Comparison of ENCODE assay signal across 20 cellular contexts in the genomic region with DNA sequence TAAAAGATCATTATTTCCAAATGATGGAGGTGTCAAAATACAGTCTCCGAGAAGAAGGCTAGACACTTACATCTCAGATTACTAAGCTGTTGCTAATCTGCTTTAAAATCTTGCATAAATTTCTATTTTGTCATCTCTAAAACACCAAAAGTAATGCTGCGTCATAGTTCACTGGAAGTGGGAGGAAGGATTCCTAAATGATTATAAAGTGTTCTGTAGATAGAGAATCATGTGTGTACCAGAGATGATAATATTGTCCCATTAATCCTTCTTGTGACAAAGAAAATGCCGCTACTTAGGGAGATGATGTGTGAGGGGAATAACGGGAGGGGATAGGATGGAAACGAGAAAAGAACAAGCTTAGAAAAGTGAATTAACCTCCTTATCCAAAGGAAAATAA.
A peak's percentile ranks its signal among the peaks of the same experiment; 100 is the strongest.
DNase-seq lines count a peak whose midpoint lies in the region; ATAC-seq, FAIRE-seq and TF ChIP-seq lines count a peak whose summit lies in the region.
"Had no signal": no experiment of that assay in that cellular context is flagged by ENCODE, and none has a peak within 500 bp of the region (broad histone marks: within the 10 kb centered on the region; RNA-seq: fewer than 3 reads in every experiment).

No MANE protein-coding gene starts in this region.

- no peaks in the 10 kb centered on the region for H3K9me1 ChIP-seq in K562 (ENCODE audit: control insufficient read depth, insufficient read depth, low read length)

- H2AFZ ChIP-seq in GM23338: peak overlapping the region; percentile 8; the same call in 1 of the 2 replicates
- H2AFZ ChIP-seq in K562 (ENCODE audit: low read depth, low read length): peak overlapping the region; percentile 24; the same call in 1 of the 2 replicates

- no peak for ATAC-seq in GM23338
- no peak for ATAC-seq in K562
- ATAC-seq in stimulated activated naive CD8-positive, alpha-beta T cell treated with anti-CD3 and anti-CD28 coated beads, Interleukin-15, amount 100 ng/mL, for 72 hours: no peak
- ATAC-seq: GM12878 had no signal

- no peaks in the 10 kb centered on the region for H3K4me1 Mint-ChIP-seq in GM23338
- no peaks in the 10 kb centered on the region for H3K4me1 Mint-ChIP-seq in stimulated activated naive CD8-positive, alpha-beta T cell treated with anti-CD3 and anti-CD28 coated beads, Interleukin-15, amount 100 ng/mL, for 72 hours
- H3K4me1 Mint-ChIP-seq: B cell had no signal

- H3F3A ChIP-seq in GM23338 (replicated peaks; ENCODE audit: low read depth): no peaks in the 10 kb centered on the region

- H3K27ac ChIP-seq in GM23338 (ENCODE audit: low read depth) (no peak overlapping the region), K562 (ENCODE audit: extremely low read depth, low read depth, low read length) (no peak overlapping the region)
- H3K27ac ChIP-seq: BLaER1, C4-2B had no signal

- H3K4me2 ChIP-seq in GM23338: no peak overlapping the region
- no peak overlapping the region; the same call in 1 of the 2 replicates for H3K4me2 ChIP-seq in K562 (ENCODE audit: insufficient read depth, low read length)
- H3K4me2 ChIP-seq: BLaER1 had no signal

- H3K36me3 ChIP-seq in GM23338 (ENCODE audit: insufficient read depth) (no peaks in the 10 kb centered on the region), K562 (ENCODE audit: control insufficient read depth, insufficient read depth, low read length) (no peaks in the 10 kb centered on the region)
- H3K36me3 ChIP-seq: BLaER1 had no signal

- 0 out of 2 replicates have a peak, but pooled peaks cover 3% of the 10 kb centered on the region for H3K9me2 ChIP-seq in GM23338 (ENCODE audit: insufficient read depth)

- DNase-seq in ELR (ENCODE audit: low read depth) (peak; percentile 3), GM23338 (ENCODE audit: low spot score) (no peak), RKO (ENCODE audit: low spot score) (peak; percentile 2), K562 (ENCODE audit: extremely low read depth in 1 of 4, low spot score in 3 of 4) (peak in 2 of 4 experiments; percentile 10 to 41), occipital lobe (lab: John Stamatoyannopoulos, UW) (no peak), LoVo (ENCODE audit: low spot score) (no peak), CD1c-positive myeloid dendritic cell (ENCODE audit: extremely low spot score) (no peak)
- DNase-seq in stimulated activated naive CD8-positive, alpha-beta T cell treated with anti-CD3 and anti-CD28 coated beads, Interleukin-15, amount 100 ng/mL, for 72 hours: no peak
- DNase-seq: Caco-2; CD4-positive, alpha-beta T cell; DMS153; DND-41; GDM1; H7; HCEC 1CT had no signal

- no peak for TF ChIP-seq RAD21 in K562 (CRISPR knock-in tag; conservative IDR thresholded peaks at IDR 0.05 in 1 of 2, IDR thresholded peaks at IDR 0.05 in 1 of 2)

- no peaks in the 10 kb centered on the region for H3K27me3 ChIP-seq in GM23338 (ENCODE audit: insufficient read depth)
- H3K27me3 ChIP-seq in K562 (ENCODE audit: control insufficient read depth in 2 of 2, insufficient read depth in 2 of 2, low read length in 2 of 2): no peaks in the 10 kb centered on the region
- H3K27me3 ChIP-seq: BLaER1 had no signal

- no peak for FAIRE-seq in K562 (lab: Jason Lieb, UNC)
- FAIRE-seq: GM12878, H1 had no signal

- TF ChIP-seq CTCF in GM23338 (conservative IDR thresholded peaks at IDR 0.05; ENCODE audit: low read depth in 2 of 2): no peak
- TF ChIP-seq CTCF in K562 (IDR thresholded peaks at IDR 0.05 in 2 of 3, conservative IDR thresholded peaks at IDR 0.05 in 1 of 3; ENCODE audit: insufficient read depth in 2 of 3, low read depth in 1 of 3, low read length in 3 of 3): no peak

- in situ Hi-C loops in K562 (cut with MboI): no loop called here

- peaks cover 2% of the 10 kb centered on the region for H3K27me3 Mint-ChIP-seq in GM23338 (ENCODE audit: insufficient read depth, low read depth, poor library complexity)
- no peaks in the 10 kb centered on the region for H3K27me3 Mint-ChIP-seq in stimulated activated naive CD8-positive, alpha-beta T cell treated with anti-CD3 and anti-CD28 coated beads, Interleukin-15, amount 100 ng/mL, for 72 hours
- H3K27me3 Mint-ChIP-seq: B cell; CD4-positive, alpha-beta T cell had no signal

- H3K4me1 ChIP-seq in GM23338 (ENCODE audit: insufficient read depth) (no peaks in the 10 kb centered on the region), K562 (replicated peaks in 1 of 2; ENCODE audit: control insufficient read depth in 2 of 2, insufficient read depth in 2 of 2, low read length in 2 of 2) (peaks cover 0 to 6% of the 10 kb centered on the region in 2 experiments; a peak in 2 of 5 replicates)
- H3K4me1 ChIP-seq: BLaER1 had no signal

- no peak overlapping the region for H3K9ac ChIP-seq in K562 (ENCODE audit: insufficient read depth in 1 of 2, low read depth in 2 of 2, low read length in 2 of 2)
- H3K9ac ChIP-seq: BLaER1 had no signal

- no peak overlapping the region for H3K4me3 Mint-ChIP-seq in GM23338
- H3K4me3 Mint-ChIP-seq in stimulated activated naive CD8-positive, alpha-beta T cell treated with anti-CD3 and anti-CD28 coated beads, Interleukin-15, amount 100 ng/mL, for 72 hours: no peak overlapping the region
- H3K4me3 Mint-ChIP-seq: B cell; CD4-positive, alpha-beta T cell had no signal

- no peak for TF ChIP-seq POLR2A in K562 (conservative IDR thresholded peaks at IDR 0.05)

- CTCF ChIA-PET in K562 (lab: Yijun Ruan, JAX; ENCODE audit: low intra/inter-chr PET ratio): no interaction called here

- no peaks in the 10 kb centered on the region for H4K20me1 ChIP-seq in GM23338 (replicated peaks; ENCODE audit: insufficient read depth)
- H4K20me1 ChIP-seq in K562 (replicated peaks; ENCODE audit: control insufficient read depth, insufficient read depth, low read length): no peaks in the 10 kb centered on the region
- H4K20me1 ChIP-seq: BLaER1 had no signal

- 1% methylated on average over 5 of the region's 5 CpGs for WGBS in K562 (ENCODE audit: insufficient coverage, low coverage, missing lambda C conversion rate)

- POLR2A ChIA-PET in K562 (lab: Yijun Ruan, JAX): interaction anchor here (0.6 to 1.2 kb wide), 2 partner anchors 50 to 171 kb away, joined by 3 read pairs; no protein-coding TSS in a partner anchor

- H3K9me3 ChIP-seq in K562 (replicated peaks; ENCODE audit: control insufficient read depth, insufficient read depth, low read depth, low read length): no peaks in the 10 kb centered on the region
- H3K9me3 ChIP-seq: BLaER1, Caco-2 had no signal

- H3K9me3 Mint-ChIP-seq in GM23338: no peaks in the 10 kb centered on the region
- H3K9me3 Mint-ChIP-seq in stimulated activated naive CD8-positive, alpha-beta T cell treated with anti-CD3 and anti-CD28 coated beads, Interleukin-15, amount 100 ng/mL, for 72 hours: no peaks in the 10 kb centered on the region
- H3K9me3 Mint-ChIP-seq: CD4-positive, alpha-beta T cell had no signal

- no peaks in the 10 kb centered on the region for H3K36me3 Mint-ChIP-seq in GM23338 (ENCODE audit: low read depth)

- H3K4me3 ChIP-seq in GM23338: no peak overlapping the region
- H3K4me3 ChIP-seq in K562: no peak overlapping the region
- H3K4me3 ChIP-seq: BLaER1, GM12878 had no signal

- intact Hi-C loops in K562 (cut with micrococcal nuclease): no loop called here

- H3K27ac Mint-ChIP-seq in GM23338: no peak overlapping the region
- no peak overlapping the region for H3K27ac Mint-ChIP-seq in stimulated activated naive CD8-positive, alpha-beta T cell treated with anti-CD3 and anti-CD28 coated beads, Interleukin-15, amount 100 ng/mL, for 72 hours
- H3K27ac Mint-ChIP-seq: B cell; CD4-positive, alpha-beta T cell had no signal

- peak; percentile 49; the same call in 1 of the 2 replicates for TF ChIP-seq EP300 in K562 (IDR thresholded peaks at IDR 0.05; ENCODE audit: low read length)

- BruUV-seq in K562 (replicated peaks; lab: Mats Ljungman, UMichigan): no TSS peak

- H3K79me2 ChIP-seq in GM23338 (replicated peaks; ENCODE audit: insufficient read depth) (no peaks in the 10 kb centered on the region), K562 (ENCODE audit: control insufficient read depth, insufficient read depth, low read length) (no peaks in the 10 kb centered on the region)

TF ChIP-seq in GM23338, 12 proteins besides CTCF, POLR2A, EP300 and RAD21 (continues in another document):
- TF ChIP-seq ZNF114 (CRISPR knock-in tag; IDR thresholded peaks at IDR 0.05) (no peak), CREB1 (CRISPR knock-in tag; IDR thresholded peaks at IDR 0.05; ENCODE audit: low read depth) (no peak)

TF ChIP-seq in K562, 482 proteins besides CTCF, POLR2A, EP300 and RAD21 (continues in another document):
- TF ChIP-seq, protein P1, sequence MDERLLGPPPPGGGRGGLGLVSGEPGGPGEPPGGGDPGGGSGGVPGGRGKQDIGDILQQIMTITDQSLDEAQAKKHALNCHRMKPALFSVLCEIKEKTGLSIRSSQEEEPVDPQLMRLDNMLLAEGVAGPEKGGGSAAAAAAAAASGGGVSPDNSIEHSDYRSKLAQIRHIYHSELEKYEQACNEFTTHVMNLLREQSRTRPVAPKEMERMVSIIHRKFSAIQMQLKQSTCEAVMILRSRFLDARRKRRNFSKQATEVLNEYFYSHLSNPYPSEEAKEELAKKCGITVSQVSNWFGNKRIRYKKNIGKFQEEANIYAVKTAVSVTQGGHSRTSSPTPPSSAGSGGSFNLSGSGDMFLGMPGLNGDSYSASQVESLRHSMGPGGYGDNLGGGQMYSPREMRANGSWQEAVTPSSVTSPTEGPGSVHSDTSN (CRISPR knock-in tag; IDR thresholded peaks at IDR 0.05; ENCODE audit: low read depth): no peak
- TF ChIP-seq, protein P1 (tag; conservative IDR thresholded peaks at IDR 0.05; ENCODE audit: low read depth): peak; percentile 58
- TF ChIP-seq FOXA1 (IDR thresholded peaks at IDR 0.05; ENCODE audit: borderline replicate concordance) (no peak), ZNF785 (CRISPR knock-in tag; IDR thresholded peaks at IDR 0.05) (no peak), XRCC5 (IDR thresholded peaks at IDR 0.05; ENCODE audit: low read depth, low read length) (no peak), CHD2 (IDR thresholded peaks at IDR 0.05; ENCODE audit: low read depth, low read length) (no peak), ZFX (CRISPR knock-in tag; IDR thresholded peaks at IDR 0.05) (no peak), MEIS2 (IDR thresholded peaks at IDR 0.05; ENCODE audit: partially characterized antibody) (peak; percentile 80)

Comparison
In these comparisons a context has a peak if more than half of its experiments do, and no peak if none do; other contexts are left out.
1. DNase-seq: peak in ELR (single experiment) and RKO (single experiment); none in GM23338 (single experiment), occipital lobe (single experiment), stimulated activated naive CD8-positive, alpha-beta T cell treated with anti-CD3 and anti-CD28 coated beads, Interleukin-15, amount 100 ng/mL, for 72 hours (0 of 2), LoVo (single experiment) and CD1c-positive myeloid dendritic cell (single experiment).